Comparison of ENCODE assay signal across 20 cellular contexts in genomic region chr3:12956316-12956660, GRCh38.
A peak's percentile ranks its signal among the peaks of the same experiment; 100 is the strongest.
DNase-seq lines count a peak whose midpoint lies in the region; ATAC-seq and TF ChIP-seq lines count a peak whose summit lies in the region.
"Had no signal": no experiment of that assay in that cellular context is flagged by ENCODE, and none has a peak within 500 bp of the region (broad histone marks: within the 10 kb centered on the region; RNA-seq: fewer than 3 reads in every experiment).

No MANE protein-coding gene starts in this region.

- H3K4me1 ChIP-seq in heart left ventricle (peaks cover 40 to 100% (median 96%) of the 10 kb centered on the region in 12 donors), uterus (peaks cover 0 to 15% of the 10 kb centered on the region in 2 donors)

- H3K4me3 Mint-ChIP-seq in osteocyte (ENCODE audit: unreplicated experiment): no peak overlapping the region

- H3K4me1 Mint-ChIP-seq in osteocyte (ENCODE audit: unreplicated experiment): peaks cover 73% of the 10 kb centered on the region

- H3K27me3 Mint-ChIP-seq in osteocyte (ENCODE audit: unreplicated experiment): no peaks in the 10 kb centered on the region

- H3K27me3 ChIP-seq in heart left ventricle (no peaks in the 10 kb centered on the region), uterus (no peaks in the 10 kb centered on the region)
- H3K27me3 ChIP-seq: transverse colon had no signal

- no peak for TF ChIP-seq POLR2A in heart left ventricle (IDR thresholded peaks at IDR 0.05)
- no peak for TF ChIP-seq POLR2A in uterus (IDR thresholded peaks at IDR 0.05)

- TF ChIP-seq CTCF in heart left ventricle (IDR thresholded peaks at IDR 0.05) (no peak), coronary artery (IDR thresholded peaks at IDR 0.05) (no peak), osteocyte (IDR thresholded peaks at IDR 0.05) (no peak), uterus (IDR thresholded peaks at IDR 0.05) (no peak)

- peak in 1 of 5 donors; percentile 58 for DNase-seq in heart left ventricle
- no peak for DNase-seq in left ventricle myocardium superior
- DNase-seq in coronary artery (ENCODE audit: low spot score): no peak
- no peak for DNase-seq in osteocyte (ENCODE audit: extremely low spot score, unreplicated experiment)
- no peak for DNase-seq in uterus
- no peak for DNase-seq in HCEC 1CT
- no peak for DNase-seq in activated gamma-delta T cell (lab: John Stamatoyannopoulos, UW)
- DNase-seq: activated CD4-positive, alpha-beta T cell treated with anti-CD3 and anti-CD28 coated beads, Interleukin-2, amount 50 U/mL, for 1 hour; activated naive CD4-positive, alpha-beta T cell treated with anti-CD3 and anti-CD28 coated beads, Interleukin-2, amount 50 U/mL, for 16 hours; effector CD4-positive, alpha-beta T cell; hippocampal formation; midbrain; NCI-H82; nucleus accumbens; stimulated activated CD4-positive, alpha-beta T cell treated with anti-CD3 and anti-CD28 coated beads, Interleukin-4, amount 100 ng/mL, for 1 hour; transverse colon had no signal

- intact Hi-C loops in heart left ventricle (cut with DNase I) (no loop called here), left ventricle myocardium superior (cut with micrococcal nuclease) (no loop called here), uterus (cut with DNase I; ENCODE audit: low total_unique reads) (no loop called here)

- peaks cover 0 to 7% (median 0%) of the 10 kb centered on the region in 9 donors for H3K36me3 ChIP-seq in heart left ventricle
- H3K36me3 ChIP-seq in uterus: no peaks in the 10 kb centered on the region
- H3K36me3 ChIP-seq: transverse colon had no signal

- H3K9me3 ChIP-seq in heart left ventricle (no peaks in the 10 kb centered on the region), uterus (no peaks in the 10 kb centered on the region)
- H3K9me3 ChIP-seq: transverse colon had no signal

- no peaks in the 10 kb centered on the region for H3K36me3 Mint-ChIP-seq in osteocyte (ENCODE audit: unreplicated experiment)

- no peaks in the 10 kb centered on the region for H3K9me3 Mint-ChIP-seq in osteocyte (ENCODE audit: unreplicated experiment)

- ATAC-seq in heart left ventricle (no peak), left ventricle myocardium superior (no peak), HG02571 (IDR thresholded peaks at IDR 0.05; ENCODE audit: unreplicated experiment) (no peak)
- ATAC-seq: HCT116, Panc1, sciatic nerve had no signal

- 70 to 85% (median 80%) methylated on average over 5 of the region's 5 CpGs for WGBS in heart left ventricle, 4 donors

- H3K27ac ChIP-seq in heart left ventricle (peak overlapping the region; percentile 9 to 85 (median 68)), coronary artery (peak overlapping the region; percentile 90 to 96), uterus (peak overlapping the region; percentile 4 to 40)

- H3K4me3 ChIP-seq in heart left ventricle (no peak overlapping the region), coronary artery (no peak overlapping the region), uterus (no peak overlapping the region)
- H3K4me3 ChIP-seq: transverse colon had no signal

- peak overlapping the region; percentile 91 for H3K27ac Mint-ChIP-seq in osteocyte (ENCODE audit: unreplicated experiment)

Comparison
In these comparisons a context has a peak if more than half of its experiments do, and no peak if none do; other contexts are left out.
1. H3K27ac ChIP-seq: peak in every context shown above with its lines; median percentile 93 in coronary artery; 68 in heart left ventricle; 22 in uterus.